ENCODE assay signal across 24 cellular contexts in genomic region chr22:22697377-22698120, GRCh38. TPM values are rescaled to one million over a fixed set of nuclear protein-coding genes. Genes with fewer than 3 reads are reported as not detected.
"Had no signal": no experiment of that assay in that cellular context is flagged by ENCODE, and none has a peak within 500 bp of the region (broad histone marks: within the 10 kb centered on the region; RNA-seq: fewer than 3 reads in every experiment).

No MANE protein-coding gene starts in this region.

- H3K4me1 ChIP-seq: esophagus muscularis mucosa had no signal

- H3K4me3 ChIP-seq: coronary artery, esophagus muscularis mucosa, skin epidermis, suprapubic skin had no signal

- H3K9me3 Mint-ChIP-seq: brain; central memory CD8-positive, alpha-beta T cell; nephron; type B pancreatic cell had no signal

- DNase-seq: activated CD4-positive, alpha-beta T cell treated with anti-CD3 and anti-CD28 coated beads, Interleukin-2, amount 50 U/mL, for 4 hours; activated CD4-positive, CD25-positive, alpha-beta regulatory T cell treated with anti-CD3 and anti-CD28 coated beads, Interleukin-2, amount 50 U/mL, for 72 hours; activated CD8-positive, alpha-beta memory T cell treated with anti-CD3 and anti-CD28 coated beads, Interleukin-2, amount 10 ng/mL, durations not matched to agents 7 days and 5 days; activated T-cell treated with anti-CD3 and anti-CD28 coated beads, Interleukin-2, amount 50 U/mL, for 1 hour; amygdala; hippocampal formation; kidney glomerular epithelial cell; left ventricle myocardium superior; mesendoderm; occipital lobe; stimulated activated CD4-positive, alpha-beta T cell treated with anti-CD3 and anti-CD28 coated beads, Interleukin-15, amount 100 ng/mL, for 24 hours; stimulated activated CD4-positive, alpha-beta T cell treated with anti-CD3 and anti-CD28 coated beads, Interleukin-4, amount 100 ng/mL, for 1 hour; stimulated activated naive CD4-positive, alpha-beta T cell; T-helper 9 cell had no signal

- H3K27ac Mint-ChIP-seq: activated CD8-positive, alpha-beta memory T cell treated with anti-CD3 and anti-CD28 coated beads, Interleukin-2, amount 10 ng/mL, durations not matched to agents 7 days and 5 days; activated naive CD8-positive, alpha-beta T cell; brain; type B pancreatic cell had no signal

- H3K27me3 Mint-ChIP-seq: activated naive CD8-positive, alpha-beta T cell; central memory CD8-positive, alpha-beta T cell had no signal

- H3K36me3 ChIP-seq: esophagus muscularis mucosa, suprapubic skin had no signal

- ATAC-seq: activated CD8-positive, alpha-beta memory T cell treated with anti-CD3 and anti-CD28 coated beads, Interleukin-2, amount 10 ng/mL, durations not matched to agents 7 days and 5 days; left ventricle myocardium superior had no signal

- H3K9me3 ChIP-seq: esophagus muscularis mucosa, suprapubic skin had no signal

- H3K4me3 Mint-ChIP-seq: activated CD8-positive, alpha-beta memory T cell treated with anti-CD3 and anti-CD28 coated beads, Interleukin-2, amount 10 ng/mL, durations not matched to agents 7 days and 5 days; activated naive CD8-positive, alpha-beta T cell; brain; central memory CD8-positive, alpha-beta T cell; nephron; type B pancreatic cell had no signal

- H3K27ac ChIP-seq: coronary artery, esophagus muscularis mucosa, skin epidermis, suprapubic skin had no signal

- H3K4me1 Mint-ChIP-seq: activated CD8-positive, alpha-beta memory T cell treated with anti-CD3 and anti-CD28 coated beads, Interleukin-2, amount 10 ng/mL, durations not matched to agents 7 days and 5 days; brain; central memory CD8-positive, alpha-beta T cell had no signal

RNA-seq across cellular contexts. Expression of gene GGTLC2, which starts 53.1 kb away (rescaled TPM):
- total RNA-seq: activated CD8-positive, alpha-beta memory T cell treated with anti-CD3 and anti-CD28 coated beads, Interleukin-2, amount 10 ng/mL, durations not matched to agents 7 days and 5 days; esophagus muscularis mucosa; left ventricle myocardium superior; occipital lobe; posterior vena cava; suprapubic skin had no signal
